In the genomic region with DNA sequence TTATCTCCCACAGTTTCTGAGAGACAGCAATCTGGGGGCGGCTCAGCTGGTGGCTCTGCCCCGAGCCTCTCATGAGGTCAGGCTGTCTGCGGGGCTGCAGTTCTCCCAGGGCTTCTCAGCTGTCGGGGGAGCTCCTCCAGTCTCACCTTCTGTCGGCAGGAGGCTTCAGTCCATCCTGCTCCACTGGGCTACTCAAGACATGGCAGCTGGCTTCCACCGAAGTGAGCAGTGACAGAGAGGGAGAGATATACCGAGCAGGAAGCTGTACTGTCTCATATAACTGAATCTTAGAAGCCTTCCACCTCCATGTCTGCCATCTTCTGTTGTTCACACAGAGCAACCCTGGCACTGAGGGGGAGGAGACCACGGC, we compare ENCODE assay signal across 18 cellular contexts.
A peak's percentile ranks its signal among the peaks of the same experiment; 100 is the strongest.
DNase-seq lines count a peak whose midpoint lies in the region; ATAC-seq and TF ChIP-seq lines count a peak whose summit lies in the region.
"Had no signal": no experiment of that assay in that cellular context is flagged by ENCODE, and none has a peak within 500 bp of the region (broad histone marks: within the 10 kb centered on the region; RNA-seq: fewer than 3 reads in every experiment).

No MANE protein-coding gene starts in this region.

- peak overlapping the region; percentile 45 for H2AFZ ChIP-seq in hepatocyte

- peak overlapping the region; percentile 53 for H3K4me3 Mint-ChIP-seq in activated naive CD8-positive, alpha-beta T cell
- no peak overlapping the region for H3K4me3 Mint-ChIP-seq in activated naive CD8-positive, alpha-beta T cell treated with anti-CD3 and anti-CD28 coated beads for 36 hours
- H3K4me3 Mint-ChIP-seq: immature natural killer cell; memory B cell; stimulated activated naive CD8-positive, alpha-beta T cell treated with anti-CD3 and anti-CD28 coated beads, Interleukin-15, Interleukin-2, amounts not matched to agents 100 ng/mL and 50 ng/mL, for 24 hours had no signal

- intact Hi-C loops in heart right ventricle (cut with DNase I) = no loop called here

- TF ChIP-seq CTCF in hepatocyte (IDR thresholded peaks at IDR 0.05; ENCODE audit: poor library complexity) (no peak), heart right ventricle (IDR thresholded peaks at IDR 0.05) (no peak)

- ATAC-seq in HG03520 (IDR thresholded peaks at IDR 0.05; ENCODE audit: unreplicated experiment) (no peak), heart right ventricle (no peak)

- H3K4me2 ChIP-seq in hepatocyte = peak overlapping the region; percentile 51

- no peaks in the 10 kb centered on the region for H3K9me2 ChIP-seq in hepatocyte (replicated peaks; ENCODE audit: insufficient read depth)

- no peaks in the 10 kb centered on the region for H3K36me3 Mint-ChIP-seq in activated naive CD8-positive, alpha-beta T cell
- H3K36me3 Mint-ChIP-seq in activated naive CD8-positive, alpha-beta T cell treated with anti-CD3 and anti-CD28 coated beads for 36 hours = no peaks in the 10 kb centered on the region
- H3K36me3 Mint-ChIP-seq: immature natural killer cell, memory B cell had no signal

- H3K4me1 ChIP-seq in hepatocyte (ENCODE audit: insufficient read depth) = no peaks in the 10 kb centered on the region
- peaks cover 0 to 8% (median 0%) of the 10 kb centered on the region in 9 donors for H3K4me1 ChIP-seq in heart right ventricle
- H3K4me1 ChIP-seq: spleen had no signal

- no peaks in the 10 kb centered on the region for H3K9me3 Mint-ChIP-seq in activated naive CD8-positive, alpha-beta T cell (ENCODE audit: low read depth)
- no peaks in the 10 kb centered on the region for H3K9me3 Mint-ChIP-seq in activated naive CD8-positive, alpha-beta T cell treated with anti-CD3 and anti-CD28 coated beads for 36 hours
- H3K9me3 Mint-ChIP-seq: immature natural killer cell; memory B cell; stimulated activated naive CD8-positive, alpha-beta T cell treated with anti-CD3 and anti-CD28 coated beads, Interleukin-15, Interleukin-2, amounts not matched to agents 100 ng/mL and 50 ng/mL, for 24 hours had no signal

- no peak for DNase-seq in activated naive CD8-positive, alpha-beta T cell treated with anti-CD3 and anti-CD28 coated beads for 36 hours
- peak; percentile 59 for DNase-seq in OCI-M1 (lab: John Stamatoyannopoulos, UW)
- no peak for DNase-seq in hepatocyte (ENCODE audit: low spot score)
- DNase-seq in ureter (ENCODE audit: low spot score) = peak; percentile 26
- no peak for DNase-seq in COLO668 (lab: John Stamatoyannopoulos, UW; ENCODE audit: unreplicated experiment)
- no peak for DNase-seq in heart right ventricle
- DNase-seq: AML-193, DMS79 treated with DMSO at 0.1 percent for 48 hours, immature natural killer cell, NCI-H1105, NCI-H2171, ovary, spleen had no signal

- no peaks in the 10 kb centered on the region for H4K20me1 ChIP-seq in hepatocyte (ENCODE audit: insufficient read depth, poor library complexity, severe bottlenecking)

- no peak overlapping the region for H3K27ac Mint-ChIP-seq in activated naive CD8-positive, alpha-beta T cell
- no peak overlapping the region for H3K27ac Mint-ChIP-seq in activated naive CD8-positive, alpha-beta T cell treated with anti-CD3 and anti-CD28 coated beads for 36 hours
- H3K27ac Mint-ChIP-seq: immature natural killer cell; memory B cell; stimulated activated naive CD8-positive, alpha-beta T cell treated with anti-CD3 and anti-CD28 coated beads, Interleukin-15, Interleukin-2, amounts not matched to agents 100 ng/mL and 50 ng/mL, for 24 hours had no signal

- H3K9me3 ChIP-seq in hepatocyte (ENCODE audit: low read depth) = no peaks in the 10 kb centered on the region
- no peaks in the 10 kb centered on the region for H3K9me3 ChIP-seq in heart right ventricle
- H3K9me3 ChIP-seq: ovary, spleen, vagina had no signal

- peaks cover 4% of the 10 kb centered on the region for H3K4me1 Mint-ChIP-seq in activated naive CD8-positive, alpha-beta T cell (ENCODE audit: low read depth)
- H3K4me1 Mint-ChIP-seq in activated naive CD8-positive, alpha-beta T cell treated with anti-CD3 and anti-CD28 coated beads for 36 hours = peaks cover 4% of the 10 kb centered on the region
- H3K4me1 Mint-ChIP-seq: immature natural killer cell, memory B cell had no signal

- H3K79me2 ChIP-seq in hepatocyte = no peaks in the 10 kb centered on the region

- no peaks in the 10 kb centered on the region for H3K36me3 ChIP-seq in hepatocyte (replicated peaks; ENCODE audit: insufficient read depth, low read depth)
- no peaks in the 10 kb centered on the region for H3K36me3 ChIP-seq in heart right ventricle
- H3K36me3 ChIP-seq: ovary, spleen, vagina had no signal

- peaks cover 8% of the 10 kb centered on the region for H3K27me3 Mint-ChIP-seq in activated naive CD8-positive, alpha-beta T cell
- H3K27me3 Mint-ChIP-seq in activated naive CD8-positive, alpha-beta T cell treated with anti-CD3 and anti-CD28 coated beads for 36 hours = no peaks in the 10 kb centered on the region

- no peaks in the 10 kb centered on the region for H3K27me3 ChIP-seq in hepatocyte
- peaks cover 0 to 5% (median 0%) of the 10 kb centered on the region in 7 donors for H3K27me3 ChIP-seq in heart right ventricle
- H3K27me3 ChIP-seq: ovary, vagina had no signal

- WGBS in hepatocyte (ENCODE audit: low lambda C conversion rate, missing lambda C conversion rate) = 50% methylated on average over 8 of the region's 8 CpGs
- 50 to 54% methylated on average over 8 of the region's 8 CpGs for WGBS in heart right ventricle, 2 donors

- H3K4me3 ChIP-seq in hepatocyte (no peak overlapping the region), heart right ventricle (no peak overlapping the region)
- H3K4me3 ChIP-seq: ovary, spleen, vagina had no signal

- no peak overlapping the region for H3K27ac ChIP-seq in hepatocyte
- H3K27ac ChIP-seq in heart right ventricle = no peak overlapping the region
- H3K27ac ChIP-seq: ovary, spleen, vagina had no signal

Comparison
In these comparisons a context has a peak if more than half of its experiments do, and no peak if none do; other contexts are left out.
1. DNase-seq: peak in OCI-M1 (single experiment) and ureter (single experiment); none in activated naive CD8-positive, alpha-beta T cell treated with anti-CD3 and anti-CD28 coated beads for 36 hours (single experiment), hepatocyte (single experiment), COLO668 (single experiment) and heart right ventricle (0 of 2).